25 cellular contexts compared by ENCODE assay signal in the genomic region with DNA sequence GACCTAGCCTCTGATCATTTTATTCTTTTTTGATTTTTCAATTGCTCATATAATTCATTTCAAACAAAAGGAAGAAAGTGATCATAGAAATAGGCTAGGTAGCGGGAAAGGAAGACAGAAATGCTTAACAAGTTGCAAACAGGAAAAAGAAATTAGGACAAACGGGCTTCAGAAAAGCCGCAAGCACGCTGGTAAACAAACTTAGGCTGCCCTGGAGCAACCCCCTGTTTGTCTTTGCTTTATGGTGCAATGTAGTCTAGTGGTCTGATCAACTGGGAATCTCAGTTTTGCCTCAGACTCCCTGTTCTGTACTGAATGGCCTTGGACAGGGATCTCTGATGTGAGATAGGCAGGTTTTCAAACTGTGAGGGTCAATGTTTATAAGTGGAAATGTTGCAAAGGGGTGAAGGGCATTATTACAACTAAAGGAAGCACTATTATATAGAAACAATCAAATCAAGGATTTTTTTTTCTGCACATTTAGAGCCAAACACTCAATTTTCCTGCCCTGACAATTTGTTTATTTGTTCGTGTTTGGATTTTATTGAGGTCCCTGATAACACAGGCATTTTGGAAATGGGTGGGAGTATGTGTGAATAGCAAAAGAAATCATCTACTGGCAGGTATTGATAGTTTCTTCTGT.
A peak's percentile ranks its signal among the peaks of the same experiment; 100 is the strongest.
DNase-seq lines count a peak whose midpoint lies in the region; ATAC-seq and TF ChIP-seq lines count a peak whose summit lies in the region.
"Had no signal": no experiment of that assay in that cellular context is flagged by ENCODE, and none has a peak within 500 bp of the region (broad histone marks: within the 10 kb centered on the region; RNA-seq: fewer than 3 reads in every experiment).

No MANE protein-coding gene starts in this region.

- POLR2A ChIA-PET in CD8-positive, alpha-beta T cell (lab: Charles Lee), result no interaction called here

- peaks cover 3% of the 10 kb centered on the region for H3K27me3 Mint-ChIP-seq in CD8-positive, alpha-beta T cell (ENCODE audit: low read depth)
- H3K27me3 Mint-ChIP-seq in glutamatergic neuron (ENCODE audit: unreplicated experiment), result peaks cover 4% of the 10 kb centered on the region
- H3K27me3 Mint-ChIP-seq: activated naive CD8-positive, alpha-beta T cell treated with anti-CD3 and anti-CD28 coated beads, Interleukin-2, amount 10 ng/mL, durations not matched to agents 7 days and 5 days; T-cell had no signal

- CTCF ChIA-PET in CD8-positive, alpha-beta T cell (lab: Charles Lee), result no interaction called here

- TF ChIP-seq POLR2A in spleen (IDR thresholded peaks at IDR 0.05), result no peak

- H3K4me1 ChIP-seq in CD8-positive, alpha-beta T cell (ENCODE audit: insufficient read depth, low read length), result no peaks in the 10 kb centered on the region
- H3K4me1 ChIP-seq in spleen, result peaks cover under 1 to 43% (median 34%) of the 10 kb centered on the region in 6 donors

- no peak overlapping the region for H3K27ac ChIP-seq in CD8-positive, alpha-beta T cell (ENCODE audit: low read depth, low read length)
- peak overlapping the region in 6 of 8 donors; percentile 9 to 51 (median 37) for H3K27ac ChIP-seq in spleen
- H3K27ac ChIP-seq: esophagus squamous epithelium, RWPE1, transverse colon had no signal

- peak overlapping the region; percentile 24 for H3K27ac Mint-ChIP-seq in CD8-positive, alpha-beta T cell
- no peak overlapping the region for H3K27ac Mint-ChIP-seq in glutamatergic neuron (ENCODE audit: unreplicated experiment)
- H3K27ac Mint-ChIP-seq: activated CD4-positive, alpha-beta memory T cell treated with anti-CD3 and anti-CD28 coated beads for 36 hours; activated naive CD8-positive, alpha-beta T cell treated with anti-CD3 and anti-CD28 coated beads, Interleukin-2, amount 10 ng/mL, durations not matched to agents 7 days and 5 days had no signal

- intact Hi-C loops in CD8-positive, alpha-beta T cell (cut with DNase I, micrococcal nuclease), result no loop called here
- intact Hi-C loops in spleen (cut with DNase I; ENCODE audit: low total_unique reads), result no loop called here

- no peaks in the 10 kb centered on the region for H3K36me3 ChIP-seq in CD8-positive, alpha-beta T cell (ENCODE audit: insufficient read depth, low read length)
- H3K36me3 ChIP-seq in spleen, result no peaks in the 10 kb centered on the region
- H3K36me3 ChIP-seq: esophagus squamous epithelium, transverse colon had no signal

- H3K4me3 Mint-ChIP-seq in CD8-positive, alpha-beta T cell, result no peak overlapping the region
- H3K4me3 Mint-ChIP-seq in glutamatergic neuron (ENCODE audit: unreplicated experiment), result no peak overlapping the region
- H3K4me3 Mint-ChIP-seq: activated CD4-positive, alpha-beta memory T cell treated with anti-CD3 and anti-CD28 coated beads for 36 hours; activated naive CD8-positive, alpha-beta T cell treated with anti-CD3 and anti-CD28 coated beads, Interleukin-2, amount 10 ng/mL, durations not matched to agents 7 days and 5 days; naive thymus-derived CD8-positive, alpha-beta T cell; T-cell had no signal

- H3K27me3 ChIP-seq in CD8-positive, alpha-beta T cell (ENCODE audit: insufficient read depth, low read length), result no peaks in the 10 kb centered on the region
- no peaks in the 10 kb centered on the region for H3K27me3 ChIP-seq in spleen (replicated peaks in 1 of 7)
- H3K27me3 ChIP-seq: esophagus squamous epithelium, transverse colon had no signal

- H3K9me3 Mint-ChIP-seq in CD8-positive, alpha-beta T cell, result no peaks in the 10 kb centered on the region
- H3K9me3 Mint-ChIP-seq in glutamatergic neuron (ENCODE audit: unreplicated experiment), result peaks cover 1% of the 10 kb centered on the region
- H3K9me3 Mint-ChIP-seq: activated CD4-positive, alpha-beta memory T cell treated with anti-CD3 and anti-CD28 coated beads for 36 hours; activated naive CD8-positive, alpha-beta T cell treated with anti-CD3 and anti-CD28 coated beads, Interleukin-2, amount 10 ng/mL, durations not matched to agents 7 days and 5 days; naive thymus-derived CD8-positive, alpha-beta T cell; T-cell had no signal

- H3K4me3 ChIP-seq in CD8-positive, alpha-beta T cell (ENCODE audit: low read depth, low read length), result no peak overlapping the region
- H3K4me3 ChIP-seq in spleen, result no peak overlapping the region
- H3K4me3 ChIP-seq: esophagus squamous epithelium, transverse colon had no signal

- H3K9me3 ChIP-seq in CD8-positive, alpha-beta T cell (ENCODE audit: low read length), result no peaks in the 10 kb centered on the region
- no peaks in the 10 kb centered on the region for H3K9me3 ChIP-seq in spleen
- H3K9me3 ChIP-seq: esophagus squamous epithelium, transverse colon had no signal

- DNase-seq in CD8-positive, alpha-beta T cell, result no peak
- DNase-seq in islet precursor cell, result peak; percentile 56
- no peak for DNase-seq in spleen
- no peak for DNase-seq in glutamatergic neuron
- no peak for DNase-seq in stimulated activated CD4-positive, alpha-beta T cell treated with anti-CD3 and anti-CD28 coated beads, Interleukin-2, amount 100 ng/mL, for 24 hours
- no peak for DNase-seq in activated effector memory CD4-positive, alpha-beta T cell treated with anti-CD3 and anti-CD28 coated beads, Interleukin-2, amount 50 U/mL, for 16 hours
- DNase-seq: activated CD4-positive, alpha-beta memory T cell treated with anti-CD3 and anti-CD28 coated beads for 36 hours; activated CD4-positive, CD25-positive, alpha-beta regulatory T cell treated with anti-CD3 and anti-CD28 coated beads, Interleukin-2, amount 50 U/mL, for 72 hours; activated effector memory CD4-positive, alpha-beta T cell treated with Interleukin-2 at 50 U/mL for 16 hours; activated naive CD8-positive, alpha-beta T cell treated with anti-CD3 and anti-CD28 coated beads, Interleukin-2, amount 10 ng/mL, durations not matched to agents 7 days and 5 days; caudate nucleus; esophagus squamous epithelium; foreskin melanocyte; left colon; naive thymus-derived CD8-positive, alpha-beta T cell; NCI-H1048; NCI-H187 treated with DMSO at 0.1 percent for 48 hours; NCI-H526 treated with DMSO at 0.1 percent for 48 hours; retina; small intestine; stimulated activated CD4-positive, alpha-beta T cell treated with anti-CD3 and anti-CD28 coated beads, Interleukin-1b, Interleukin-23, amount 100 ng/mL, for 48 hours; T-cell; transverse colon had no signal

- no peak for TF ChIP-seq CTCF in CD8-positive, alpha-beta T cell (IDR thresholded peaks at IDR 0.05)
- TF ChIP-seq CTCF in spleen (IDR thresholded peaks at IDR 0.05 in 8 of 11, conservative IDR thresholded peaks at IDR 0.05 in 3 of 11), result no peak
- no peak for TF ChIP-seq CTCF in glutamatergic neuron (IDR thresholded peaks at IDR 0.05; ENCODE audit: partially characterized antibody, unreplicated experiment)

- WGBS in spleen, 5 donors, result 26 to 43% (median 34%) methylated on average over 5 of the region's 5 CpGs

- no peaks in the 10 kb centered on the region for H3K36me3 Mint-ChIP-seq in CD8-positive, alpha-beta T cell
- H3K36me3 Mint-ChIP-seq in glutamatergic neuron (ENCODE audit: unreplicated experiment), result peaks cover 4% of the 10 kb centered on the region
- H3K36me3 Mint-ChIP-seq: activated CD4-positive, alpha-beta memory T cell treated with anti-CD3 and anti-CD28 coated beads for 36 hours; activated naive CD8-positive, alpha-beta T cell treated with anti-CD3 and anti-CD28 coated beads, Interleukin-2, amount 10 ng/mL, durations not matched to agents 7 days and 5 days; T-cell had no signal

- H3K4me1 Mint-ChIP-seq in CD8-positive, alpha-beta T cell (ENCODE audit: low read depth), result peaks cover 2% of the 10 kb centered on the region
- H3K4me1 Mint-ChIP-seq in glutamatergic neuron (ENCODE audit: low read depth, unreplicated experiment), result no peaks in the 10 kb centered on the region
- H3K4me1 Mint-ChIP-seq: activated naive CD8-positive, alpha-beta T cell treated with anti-CD3 and anti-CD28 coated beads, Interleukin-2, amount 10 ng/mL, durations not matched to agents 7 days and 5 days had no signal

- no peak for ATAC-seq in CD8-positive, alpha-beta T cell
- ATAC-seq: left colon; naive thymus-derived CD8-positive, alpha-beta T cell; T-cell had no signal

TF ChIP-seq in PFSK-1, 5 proteins besides CTCF, POLR2A, EP300 and RAD21:
- TF ChIP-seq, protein P1, sequence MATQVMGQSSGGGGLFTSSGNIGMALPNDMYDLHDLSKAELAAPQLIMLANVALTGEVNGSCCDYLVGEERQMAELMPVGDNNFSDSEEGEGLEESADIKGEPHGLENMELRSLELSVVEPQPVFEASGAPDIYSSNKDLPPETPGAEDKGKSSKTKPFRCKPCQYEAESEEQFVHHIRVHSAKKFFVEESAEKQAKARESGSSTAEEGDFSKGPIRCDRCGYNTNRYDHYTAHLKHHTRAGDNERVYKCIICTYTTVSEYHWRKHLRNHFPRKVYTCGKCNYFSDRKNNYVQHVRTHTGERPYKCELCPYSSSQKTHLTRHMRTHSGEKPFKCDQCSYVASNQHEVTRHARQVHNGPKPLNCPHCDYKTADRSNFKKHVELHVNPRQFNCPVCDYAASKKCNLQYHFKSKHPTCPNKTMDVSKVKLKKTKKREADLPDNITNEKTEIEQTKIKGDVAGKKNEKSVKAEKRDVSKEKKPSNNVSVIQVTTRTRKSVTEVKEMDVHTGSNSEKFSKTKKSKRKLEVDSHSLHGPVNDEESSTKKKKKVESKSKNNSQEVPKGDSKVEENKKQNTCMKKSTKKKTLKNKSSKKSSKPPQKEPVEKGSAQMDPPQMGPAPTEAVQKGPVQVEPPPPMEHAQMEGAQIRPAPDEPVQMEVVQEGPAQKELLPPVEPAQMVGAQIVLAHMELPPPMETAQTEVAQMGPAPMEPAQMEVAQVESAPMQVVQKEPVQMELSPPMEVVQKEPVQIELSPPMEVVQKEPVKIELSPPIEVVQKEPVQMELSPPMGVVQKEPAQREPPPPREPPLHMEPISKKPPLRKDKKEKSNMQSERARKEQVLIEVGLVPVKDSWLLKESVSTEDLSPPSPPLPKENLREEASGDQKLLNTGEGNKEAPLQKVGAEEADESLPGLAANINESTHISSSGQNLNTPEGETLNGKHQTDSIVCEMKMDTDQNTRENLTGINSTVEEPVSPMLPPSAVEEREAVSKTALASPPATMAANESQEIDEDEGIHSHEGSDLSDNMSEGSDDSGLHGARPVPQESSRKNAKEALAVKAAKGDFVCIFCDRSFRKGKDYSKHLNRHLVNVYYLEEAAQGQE (IDR thresholded peaks at IDR 0.05; ENCODE audit: insufficient read depth in 1 of 2, low read depth in 2 of 2, low read length in 2 of 2), result no peak
- TF ChIP-seq POLR2AphosphoS5 (IDR thresholded peaks at IDR 0.05; ENCODE audit: low read depth, low read length), result no peak
- no peak for TF ChIP-seq TAF1 (IDR thresholded peaks at IDR 0.05; ENCODE audit: borderline replicate concordance, insufficient read depth, low read length)
- no peak for TF ChIP-seq SIN3A (IDR thresholded peaks at IDR 0.05; ENCODE audit: borderline replicate concordance, insufficient read depth, low read length)
- TF ChIP-seq FOXP2 (optimal IDR thresholded peaks at IDR 0.05; ENCODE audit: borderline replicate concordance, extremely low read depth, extremely low read length, insufficient read depth), result peak; percentile 20
